1 cellular context compared by ENCODE assay signal in the genomic region with DNA sequence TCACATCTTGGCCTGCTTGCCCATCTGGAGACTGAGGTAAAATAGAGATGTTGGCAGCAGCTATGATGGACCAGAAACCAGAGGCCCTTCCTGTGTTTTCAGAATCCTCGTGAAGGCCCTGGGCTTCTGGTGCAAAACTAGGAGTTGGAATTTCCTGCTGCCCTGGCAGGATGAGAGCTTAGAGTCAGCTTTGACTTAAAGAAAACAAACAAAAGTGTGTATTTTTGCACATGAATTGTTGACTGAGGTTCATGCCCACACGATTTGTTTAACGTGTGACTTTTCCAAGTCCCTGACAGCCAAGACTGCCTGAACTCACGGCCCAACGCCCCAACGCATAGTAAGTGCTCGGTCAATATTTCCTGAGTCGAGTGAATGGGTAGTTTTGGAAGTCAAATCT.
TF ChIP-seq lines count a peak whose summit lies in the region.

No MANE protein-coding gene starts in this region.

TF ChIP-seq in GM23338, 12 proteins besides CTCF, POLR2A, EP300 and RAD21 (continued from another document):
- no peak for TF ChIP-seq ETS1 (IDR thresholded peaks at IDR 0.05)
- no peak for TF ChIP-seq ZNF114 (CRISPR knock-in tag; IDR thresholded peaks at IDR 0.05)
- TF ChIP-seq EZH2phosphoT487 (IDR thresholded peaks at IDR 0.05; ENCODE audit: unreplicated experiment), result no peak
- TF ChIP-seq, protein P1, sequence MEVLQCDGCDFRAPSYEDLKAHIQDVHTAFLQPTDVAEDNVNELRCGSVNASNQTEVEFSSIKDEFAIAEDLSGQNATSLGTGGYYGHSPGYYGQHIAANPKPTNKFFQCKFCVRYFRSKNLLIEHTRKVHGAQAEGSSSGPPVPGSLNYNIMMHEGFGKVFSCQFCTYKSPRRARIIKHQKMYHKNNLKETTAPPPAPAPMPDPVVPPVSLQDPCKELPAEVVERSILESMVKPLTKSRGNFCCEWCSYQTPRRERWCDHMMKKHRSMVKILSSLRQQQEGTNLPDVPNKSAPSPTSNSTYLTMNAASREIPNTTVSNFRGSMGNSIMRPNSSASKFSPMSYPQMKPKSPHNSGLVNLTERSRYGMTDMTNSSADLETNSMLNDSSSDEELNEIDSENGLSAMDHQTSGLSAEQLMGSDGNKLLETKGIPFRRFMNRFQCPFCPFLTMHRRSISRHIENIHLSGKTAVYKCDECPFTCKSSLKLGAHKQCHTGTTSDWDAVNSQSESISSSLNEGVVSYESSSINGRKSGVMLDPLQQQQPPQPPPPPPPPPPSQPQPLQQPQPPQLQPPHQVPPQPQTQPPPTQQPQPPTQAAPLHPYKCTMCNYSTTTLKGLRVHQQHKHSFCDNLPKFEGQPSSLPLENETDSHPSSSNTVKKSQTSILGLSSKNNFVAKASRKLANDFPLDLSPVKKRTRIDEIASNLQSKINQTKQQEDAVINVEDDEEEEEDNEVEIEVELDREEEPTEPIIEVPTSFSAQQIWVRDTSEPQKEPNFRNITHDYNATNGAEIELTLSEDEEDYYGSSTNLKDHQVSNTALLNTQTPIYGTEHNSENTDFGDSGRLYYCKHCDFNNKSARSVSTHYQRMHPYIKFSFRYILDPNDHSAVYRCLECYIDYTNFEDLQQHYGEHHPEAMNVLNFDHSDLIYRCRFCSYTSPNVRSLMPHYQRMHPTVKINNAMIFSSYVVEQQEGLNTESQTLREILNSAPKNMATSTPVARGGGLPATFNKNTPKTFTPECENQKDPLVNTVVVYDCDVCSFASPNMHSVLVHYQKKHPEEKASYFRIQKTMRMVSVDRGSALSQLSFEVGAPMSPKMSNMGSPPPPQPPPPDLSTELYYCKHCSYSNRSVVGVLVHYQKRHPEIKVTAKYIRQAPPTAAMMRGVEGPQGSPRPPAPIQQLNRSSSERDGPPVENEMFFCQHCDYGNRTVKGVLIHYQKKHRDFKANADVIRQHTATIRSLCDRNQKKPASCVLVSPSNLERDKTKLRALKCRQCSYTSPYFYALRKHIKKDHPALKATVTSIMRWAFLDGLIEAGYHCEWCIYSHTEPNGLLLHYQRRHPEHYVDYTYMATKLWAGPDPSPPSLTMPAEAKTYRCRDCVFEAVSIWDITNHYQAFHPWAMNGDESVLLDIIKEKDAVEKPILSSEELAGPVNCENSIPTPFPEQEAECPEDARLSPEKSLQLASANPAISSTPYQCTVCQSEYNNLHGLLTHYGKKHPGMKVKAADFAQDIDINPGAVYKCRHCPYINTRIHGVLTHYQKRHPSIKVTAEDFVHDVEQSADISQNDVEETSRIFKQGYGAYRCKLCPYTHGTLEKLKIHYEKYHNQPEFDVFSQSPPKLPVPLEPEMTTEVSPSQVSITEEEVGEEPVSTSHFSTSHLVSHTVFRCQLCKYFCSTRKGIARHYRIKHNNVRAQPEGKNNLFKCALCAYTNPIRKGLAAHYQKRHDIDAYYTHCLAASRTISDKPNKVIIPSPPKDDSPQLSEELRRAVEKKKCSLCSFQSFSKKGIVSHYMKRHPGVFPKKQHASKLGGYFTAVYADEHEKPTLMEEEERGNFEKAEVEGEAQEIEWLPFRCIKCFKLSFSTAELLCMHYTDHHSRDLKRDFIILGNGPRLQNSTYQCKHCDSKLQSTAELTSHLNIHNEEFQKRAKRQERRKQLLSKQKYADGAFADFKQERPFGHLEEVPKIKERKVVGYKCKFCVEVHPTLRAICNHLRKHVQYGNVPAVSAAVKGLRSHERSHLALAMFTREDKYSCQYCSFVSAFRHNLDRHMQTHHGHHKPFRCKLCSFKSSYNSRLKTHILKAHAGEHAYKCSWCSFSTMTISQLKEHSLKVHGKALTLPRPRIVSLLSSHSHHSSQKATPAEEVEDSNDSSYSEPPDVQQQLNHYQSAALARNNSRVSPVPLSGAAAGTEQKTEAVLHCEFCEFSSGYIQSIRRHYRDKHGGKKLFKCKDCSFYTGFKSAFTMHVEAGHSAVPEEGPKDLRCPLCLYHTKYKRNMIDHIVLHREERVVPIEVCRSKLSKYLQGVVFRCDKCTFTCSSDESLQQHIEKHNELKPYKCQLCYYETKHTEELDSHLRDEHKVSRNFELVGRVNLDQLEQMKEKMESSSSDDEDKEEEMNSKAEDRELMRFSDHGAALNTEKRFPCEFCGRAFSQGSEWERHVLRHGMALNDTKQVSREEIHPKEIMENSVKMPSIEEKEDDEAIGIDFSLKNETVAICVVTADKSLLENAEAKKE (CRISPR knock-in tag; IDR thresholded peaks at IDR 0.05), result no peak
- TF ChIP-seq CREB1 (CRISPR knock-in tag; IDR thresholded peaks at IDR 0.05; ENCODE audit: low read depth), result no peak
- TF ChIP-seq POLR2AphosphoS5 (IDR thresholded peaks at IDR 0.05; ENCODE audit: low read depth), result no peak
TF ChIP-seq in GM23338: peak in this region for 0.
